Comparison of ENCODE assay signal across 8 cellular contexts in the genomic region with DNA sequence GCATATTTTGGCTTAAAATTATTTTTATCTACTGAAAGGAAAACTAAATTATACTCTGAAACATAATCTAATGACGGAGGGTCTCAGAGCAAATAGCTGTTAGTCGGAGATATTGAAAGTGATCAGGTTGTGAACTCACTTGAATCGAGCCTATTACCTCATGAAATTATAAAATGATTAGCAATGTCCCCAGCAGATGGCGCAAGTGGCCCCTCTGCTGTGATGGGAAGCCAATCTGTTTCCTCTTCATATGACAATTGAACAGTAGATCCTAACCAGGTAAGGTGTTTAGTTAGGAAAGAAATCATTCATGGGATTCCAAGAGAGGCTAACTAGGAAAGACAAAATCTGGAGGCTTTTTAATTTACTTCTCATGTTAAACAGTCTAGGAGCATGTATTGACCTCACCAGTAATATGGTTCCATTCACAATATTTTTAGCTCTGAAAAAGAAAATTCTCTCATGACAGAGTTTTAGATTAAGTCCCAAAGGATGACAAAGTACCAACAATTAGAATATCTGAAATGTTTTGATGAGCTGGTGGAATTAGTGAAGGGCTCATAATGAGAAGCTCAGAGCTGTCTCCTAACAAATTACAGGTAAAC. TPM values are rescaled to one million over a fixed set of nuclear protein-coding genes. Genes with fewer than 3 reads are reported as not detected.
A peak's percentile ranks its signal among the peaks of the same experiment; 100 is the strongest.
DNase-seq lines count a peak whose midpoint lies in the region; ATAC-seq and TF ChIP-seq lines count a peak whose summit lies in the region.

No MANE protein-coding gene starts in this region.

- peak; percentile 72 to 80 (median 72) for ATAC-seq in natural killer cell
- ATAC-seq in stimulated activated memory B cell treated with anti-CD40 and anti-IgM and Interleukin-4, amounts not matched to agents 10 μg/mL and 1 μg/mL and 100 μg/mL, for 72 hours = peak; percentile 57
- no peak for ATAC-seq in GM21447 (IDR thresholded peaks at IDR 0.05; ENCODE audit: unreplicated experiment)

- no peaks in the 10 kb centered on the region for H3K9me2 ChIP-seq in PC-9 (ENCODE audit: insufficient read depth)

- intact Hi-C loops in PC-9 (cut with micrococcal nuclease; ENCODE audit: unreplicated experiment) (loop anchor here (1.0 kb wide), 4 partner anchors 57 to 283 kb away; no protein-coding TSS in a partner anchor), esophagus muscularis mucosa (cut with DNase I) (loop anchor here (2.0 to 10.0 kb wide), 2 partner anchors 57 to 203 kb away; no protein-coding TSS in a partner anchor), natural killer cell (cut with micrococcal nuclease) (loop anchor here (1.0 kb wide), 3 partner anchors 57 to 205 kb away; no protein-coding TSS in a partner anchor)

- H3K79me2 ChIP-seq in PC-9 (ENCODE audit: low read depth) = no peaks in the 10 kb centered on the region

- H3K27me3 ChIP-seq in PC-9 (ENCODE audit: insufficient read depth, low read depth) (no peaks in the 10 kb centered on the region), esophagus muscularis mucosa (no peaks in the 10 kb centered on the region)

- H3K36me3 ChIP-seq in PC-9 (ENCODE audit: low read depth) (no peaks in the 10 kb centered on the region), esophagus muscularis mucosa (no peaks in the 10 kb centered on the region)

- no peak overlapping the region for H2AFZ ChIP-seq in PC-9

- H3K9me3 Mint-ChIP-seq in natural killer cell = no peaks in the 10 kb centered on the region
- no peaks in the 10 kb centered on the region for H3K9me3 Mint-ChIP-seq in stimulated activated memory B cell treated with anti-CD40 and anti-IgM and Interleukin-4, amounts not matched to agents 10 μg/mL and 1 μg/mL and 100 μg/mL, for 72 hours

- no peak overlapping the region for H3K4me3 Mint-ChIP-seq in natural killer cell
- H3K4me3 Mint-ChIP-seq in stimulated activated memory B cell treated with anti-CD40 and anti-IgM and Interleukin-4, amounts not matched to agents 10 μg/mL and 1 μg/mL and 100 μg/mL, for 72 hours = no peak overlapping the region

- peak; percentile 85 for TF ChIP-seq CTCF in PC-9 (conservative IDR thresholded peaks at IDR 0.05)
- TF ChIP-seq CTCF in esophagus muscularis mucosa (IDR thresholded peaks at IDR 0.05) = peak; percentile 78 to 87 (median 81)
- TF ChIP-seq CTCF in natural killer cell (IDR thresholded peaks at IDR 0.05) = peak; percentile 78

- TF ChIP-seq POLR2A in esophagus muscularis mucosa (IDR thresholded peaks at IDR 0.05; ENCODE audit: low read depth) = no peak

- H3K9me3 ChIP-seq in PC-9 (ENCODE audit: insufficient read depth, low read depth) (no peaks in the 10 kb centered on the region), esophagus muscularis mucosa (no peaks in the 10 kb centered on the region)

- POLR2A ChIA-PET in PC-9 (lab: Charles Lee; ENCODE audit: unreplicated experiment) = interaction anchor here (0.6 kb wide), 2 partner anchors 10 to 1053 kb away, joined by 4 read pairs; a partner anchor contains a TSS

- H3K4me1 Mint-ChIP-seq in natural killer cell = peaks cover 4 to 6% of the 10 kb centered on the region in 2 donors
- no peaks in the 10 kb centered on the region for H3K4me1 Mint-ChIP-seq in stimulated activated memory B cell treated with anti-CD40 and anti-IgM and Interleukin-4, amounts not matched to agents 10 μg/mL and 1 μg/mL and 100 μg/mL, for 72 hours

- no TSS peak for BruUV-seq in PC-9 (replicated peaks; lab: Mats Ljungman, UMichigan)

- no peak for TF ChIP-seq EP300 in esophagus muscularis mucosa (IDR thresholded peaks at IDR 0.05)

- H3K4me1 ChIP-seq in PC-9 (replicated peaks; ENCODE audit: insufficient read depth) (no peaks in the 10 kb centered on the region), esophagus muscularis mucosa (peaks cover 0 to 7% (median 3%) of the 10 kb centered on the region in 4 donors)

- H3K36me3 Mint-ChIP-seq in natural killer cell = no peaks in the 10 kb centered on the region
- no peaks in the 10 kb centered on the region for H3K36me3 Mint-ChIP-seq in stimulated activated memory B cell treated with anti-CD40 and anti-IgM and Interleukin-4, amounts not matched to agents 10 μg/mL and 1 μg/mL and 100 μg/mL, for 72 hours

- no peak overlapping the region for H3K27ac Mint-ChIP-seq in natural killer cell
- no peak overlapping the region for H3K27ac Mint-ChIP-seq in stimulated activated memory B cell treated with anti-CD40 and anti-IgM and Interleukin-4, amounts not matched to agents 10 μg/mL and 1 μg/mL and 100 μg/mL, for 72 hours

- DNase-seq in GDM1 (lab: John Stamatoyannopoulos, UW) (peak; percentile 44), KBM-7 (peak; percentile 81), PC-9 (peak; percentile 61 to 70), activated T-cell treated with anti-CD3 and anti-CD28 coated beads for 4 hours (peak; percentile 73), esophagus muscularis mucosa (ENCODE audit: extremely low spot score) (no peak), natural killer cell (peak; percentile 62)

- H3K27ac ChIP-seq in PC-9 (no peak overlapping the region), esophagus muscularis mucosa (replicated peaks in 1 of 4) (peak overlapping the region in 2 of 4 donors; percentile 10 to 24)

- WGBS in esophagus muscularis mucosa = 0% methylated on average over 4 of the region's 4 CpGs

- H4K20me1 ChIP-seq in PC-9 (ENCODE audit: insufficient read depth) = no peaks in the 10 kb centered on the region

- CTCF ChIA-PET in PC-9 (lab: Charles Lee) = interaction anchor here (0.5 to 2.8 kb wide), 13 partner anchors 9 to 205 kb away, joined by 3 to 41 read pairs (median 4); a partner anchor contains a TSS

- H3K4me3 ChIP-seq in PC-9 = no peak overlapping the region
- no peak overlapping the region for H3K4me3 ChIP-seq in esophagus muscularis mucosa

- in situ Hi-C loops in KBM-7 (cut with MboI; ENCODE audit: low pct_unique_long_range_greater_than_20kb, low sequenced_read_pairs) = loop anchor here (10.0 kb wide), 1 partner anchor 57 kb away; no protein-coding TSS in a partner anchor

- H3F3A ChIP-seq in PC-9 (ENCODE audit: insufficient read depth, low read depth) = peaks cover 7% of the 10 kb centered on the region

- H3K4me2 ChIP-seq in PC-9 = no peak overlapping the region

- peaks cover 0 to 4% of the 10 kb centered on the region in 2 donors for H3K27me3 Mint-ChIP-seq in natural killer cell (ENCODE audit: low read depth in 2 of 2)
- peaks cover 8% of the 10 kb centered on the region for H3K27me3 Mint-ChIP-seq in stimulated activated memory B cell treated with anti-CD40 and anti-IgM and Interleukin-4, amounts not matched to agents 10 μg/mL and 1 μg/mL and 100 μg/mL, for 72 hours

RNA-seq across cellular contexts. Expression of a gene that starts 29.9 kb away (rescaled TPM):
- total RNA-seq in PC-9 (2021) (40.7 and 54.9 TPM in 2 replicates), esophagus muscularis mucosa (10 to 100 TPM; 10.9 to 30.2 (median 24.4) TPM), natural killer cell (100 to 1,000 TPM in 2 of 3 donors, 10 to 100 TPM in 1; 98.3 to 110 (median 105) TPM)

RNA-seq across cellular contexts. Expression of a gene that starts 43.3 kb away (rescaled TPM):
- total RNA-seq in PC-9 (2021) (83.6 and 91.4 TPM in 2 replicates), esophagus muscularis mucosa (100 to 1,000 TPM in 3 of 4 donors, 10 to 100 TPM in 1; 90.1 to 317 (median 165) TPM), natural killer cell (1 to 10 TPM; 2.7 to 6.6 (median 3.6) TPM)

Comparison
In these comparisons a context has a peak if more than half of its experiments do, and no peak if none do; other contexts are left out.
1. RNA of a gene that starts 43.3 kb away (total RNA-seq): 90.1 to 317 TPM in esophagus muscularis mucosa and 83.6 to 91.4 TPM in PC-9; 2.7 to 6.6 TPM in natural killer cell; every median in the first group is over 10 times any median in the second.
2. Peak in every context shown above with its lines, with median percentiles within 50 percentile points of each other: CTCF ChIP-seq.